ENCODE assay signal across 21 cellular contexts in genomic region chr15:36432162-36432561, GRCh38.
DNase-seq lines count a peak whose midpoint lies in the region; FAIRE-seq and TF ChIP-seq lines count a peak whose summit lies in the region.
"Had no signal": no experiment of that assay in that cellular context is flagged by ENCODE, and none has a peak within 500 bp of the region (broad histone marks: within the 10 kb centered on the region; RNA-seq: fewer than 3 reads in every experiment).

No MANE protein-coding gene starts in this region.

- H3K9me2 ChIP-seq in MM.1S (replicated peaks; ENCODE audit: insufficient read depth, low read length): no peaks in the 10 kb centered on the region

- TF ChIP-seq CTCF in endothelial cell of umbilical vein (IDR thresholded peaks at IDR 0.05; ENCODE audit: extremely low read depth in 1 of 2, insufficient read depth in 1 of 2, low read depth in 1 of 2, low read length in 2 of 2) (no peak), MM.1S (IDR thresholded peaks at IDR 0.05; ENCODE audit: low read length) (no peak)

- no peaks in the 10 kb centered on the region for H3F3A ChIP-seq in MM.1S (ENCODE audit: insufficient read depth, low read length)

- H3K9ac ChIP-seq in endothelial cell of umbilical vein (replicated peaks; ENCODE audit: extremely low read depth, insufficient read depth, low read length) (no peak overlapping the region), MM.1S (ENCODE audit: low read length) (no peak overlapping the region)

- H3K79me2 ChIP-seq in endothelial cell of umbilical vein (ENCODE audit: control insufficient read depth, insufficient read depth, low read length) (no peaks in the 10 kb centered on the region), MM.1S (ENCODE audit: low read length) (no peaks in the 10 kb centered on the region)

- dilution Hi-C loops in endothelial cell of umbilical vein (cut with MboI; ENCODE audit: extremely low pct_ligation_motif_present, low sequenced_read_pairs): no loop called here

- BruUV-seq in endothelial cell of umbilical vein (replicated peaks; lab: Mats Ljungman, UMichigan): no TSS peak

- no peaks in the 10 kb centered on the region for H3K9me3 ChIP-seq in endothelial cell of umbilical vein (replicated peaks; ENCODE audit: control insufficient read depth, insufficient read depth, low read length)
- no peaks in the 10 kb centered on the region for H3K9me3 ChIP-seq in MM.1S (replicated peaks; ENCODE audit: insufficient read depth, low read length)
- H3K9me3 ChIP-seq: SJCRH30, tibial artery had no signal

- H3K9me1 ChIP-seq in endothelial cell of umbilical vein (replicated peaks; ENCODE audit: control insufficient read depth, extremely low read depth, insufficient read depth, low read length): no peaks in the 10 kb centered on the region

- H3K4me2 ChIP-seq in endothelial cell of umbilical vein (ENCODE audit: insufficient read depth, low read length) (no peak overlapping the region), MM.1S (ENCODE audit: low read depth, low read length) (no peak overlapping the region)

- H3K36me3 ChIP-seq in endothelial cell of umbilical vein (ENCODE audit: control insufficient read depth in 2 of 2, extremely low read depth in 1 of 2, insufficient read depth in 2 of 2, low read length in 2 of 2) (no peaks in the 10 kb centered on the region), MM.1S (replicated peaks; ENCODE audit: insufficient read depth, low read length) (no peaks in the 10 kb centered on the region)
- H3K36me3 ChIP-seq: SJCRH30, tibial artery had no signal

- POLR2A ChIA-PET in endothelial cell of umbilical vein (lab: Charles Lee): no interaction called here

- FAIRE-seq in endothelial cell of umbilical vein (lab: Jason Lieb, UNC): no peak
- FAIRE-seq: GM18507 had no signal

- H2AFZ ChIP-seq in endothelial cell of umbilical vein (ENCODE audit: low read depth, low read length) (no peak overlapping the region), MM.1S (ENCODE audit: low read length) (no peak overlapping the region)

- H3K27ac ChIP-seq in endothelial cell of umbilical vein (ENCODE audit: insufficient read depth, low read depth, low read length) (no peak overlapping the region), MM.1S (ENCODE audit: low read length) (no peak overlapping the region)
- H3K27ac ChIP-seq: coronary artery, SJCRH30, tibial artery had no signal

- DNase-seq in EL (peak; percentile 73), LHCN-M2 (ENCODE audit: low read depth) (peak; percentile 98), endothelial cell of umbilical vein (ENCODE audit: low read depth, low spot score) (no peak), skeletal muscle cell (ENCODE audit: low read depth) (peak; percentile 65), NCI-H146 treated with DMSO at 0.1 percent for 48 hours (lab: John Stamatoyannopoulos, UW; ENCODE audit: unreplicated experiment) (no peak), MM.1S (no peak), DMS153 treated with DMSO at 0.1 percent for 48 hours (lab: John Stamatoyannopoulos, UW; ENCODE audit: unreplicated experiment) (no peak)
- no peak for DNase-seq in activated naive CD4-positive, alpha-beta T cell treated with Interleukin-2 at 50 U/mL for 16 hours
- DNase-seq: activated CD4-positive, CD25-positive, alpha-beta regulatory T cell treated with anti-CD3 and anti-CD28 coated beads, Interleukin-2, amount 50 U/mL, for 72 hours; amygdala; C1 segment of cervical spinal cord; DMS 273 treated with DMSO at 0.1 percent for 48 hours; immature natural killer cell; natural killer cell; NCI-H187 treated with DMSO at 0.1 percent for 48 hours; NCI-H510A; SJCRH30; stimulated activated CD4-positive, alpha-beta T cell treated with anti-CD3 and anti-CD28 coated beads, Interleukin-12 subunit alpha, Interleukin-12 subunit beta, amount 100 ng/mL, for 4 hours; tibial artery had no signal

- H3K27me3 ChIP-seq in endothelial cell of umbilical vein (ENCODE audit: control insufficient read depth in 2 of 2, insufficient read depth in 2 of 2, low read length in 2 of 2) (no peaks in the 10 kb centered on the region), MM.1S (replicated peaks; ENCODE audit: insufficient read depth, low read length) (no peaks in the 10 kb centered on the region)
- H3K27me3 ChIP-seq: SJCRH30, tibial artery had no signal

- TF ChIP-seq POLR2A in endothelial cell of umbilical vein (IDR thresholded peaks at IDR 0.05; ENCODE audit: low read depth, low read length): no peak

- intact Hi-C loops in endothelial cell of umbilical vein (cut with micrococcal nuclease): no loop called here

- CTCF ChIA-PET in endothelial cell of umbilical vein (lab: Charles Lee): no interaction called here

- H3K4me3 ChIP-seq in endothelial cell of umbilical vein (replicated peaks in 1 of 3; ENCODE audit: insufficient read depth in 1 of 3, low read depth in 1 of 3, low read length in 3 of 3): no peak overlapping the region
- H3K4me3 ChIP-seq in skeletal muscle cell (ENCODE audit: low read depth, low read length): no peak overlapping the region
- no peak overlapping the region for H3K4me3 ChIP-seq in MM.1S (ENCODE audit: low read length)
- H3K4me3 ChIP-seq: coronary artery, SJCRH30, tibial artery had no signal

- H3K4me1 ChIP-seq in endothelial cell of umbilical vein (ENCODE audit: control insufficient read depth, extremely low read depth, insufficient read depth, low read length) (peaks cover 15% of the 10 kb centered on the region), MM.1S (ENCODE audit: low read length) (no peaks in the 10 kb centered on the region)
- H3K4me1 ChIP-seq: tibial artery had no signal

- H4K20me1 ChIP-seq in endothelial cell of umbilical vein (replicated peaks; ENCODE audit: control insufficient read depth, extremely low read depth, insufficient read depth, low read length) (no peaks in the 10 kb centered on the region), MM.1S (ENCODE audit: insufficient read depth, low read length) (no peaks in the 10 kb centered on the region)

TF ChIP-seq in endothelial cell of umbilical vein, 7 proteins besides CTCF, POLR2A, EP300 and RAD21:
- TF ChIP-seq JUN (IDR thresholded peaks at IDR 0.05; ENCODE audit: borderline replicate concordance, insufficient read depth, insufficient read length, low read depth): no peak
- TF ChIP-seq FOS (IDR thresholded peaks at IDR 0.05; ENCODE audit: borderline replicate concordance, insufficient read depth, low read length): peak; percentile 47
- TF ChIP-seq POLR2AphosphoS5 (IDR thresholded peaks at IDR 0.05; ENCODE audit: insufficient read depth, low read depth, low read length): no peak
TF ChIP-seq in endothelial cell of umbilical vein: peak in this region for 1.

Comparison
In these comparisons a context has a peak if more than half of its experiments do, and no peak if none do; other contexts are left out.
1. DNase-seq: peak in EL (single experiment), LHCN-M2 (single experiment) and skeletal muscle cell (single experiment); none in endothelial cell of umbilical vein (single experiment), activated naive CD4-positive, alpha-beta T cell treated with Interleukin-2 at 50 U/mL for 16 hours (single experiment), NCI-H146 treated with DMSO at 0.1 percent for 48 hours (single experiment), MM.1S (single experiment) and DMS153 treated with DMSO at 0.1 percent for 48 hours (single experiment).